ENCODE assay signal across 19 cellular contexts in the genomic region with DNA sequence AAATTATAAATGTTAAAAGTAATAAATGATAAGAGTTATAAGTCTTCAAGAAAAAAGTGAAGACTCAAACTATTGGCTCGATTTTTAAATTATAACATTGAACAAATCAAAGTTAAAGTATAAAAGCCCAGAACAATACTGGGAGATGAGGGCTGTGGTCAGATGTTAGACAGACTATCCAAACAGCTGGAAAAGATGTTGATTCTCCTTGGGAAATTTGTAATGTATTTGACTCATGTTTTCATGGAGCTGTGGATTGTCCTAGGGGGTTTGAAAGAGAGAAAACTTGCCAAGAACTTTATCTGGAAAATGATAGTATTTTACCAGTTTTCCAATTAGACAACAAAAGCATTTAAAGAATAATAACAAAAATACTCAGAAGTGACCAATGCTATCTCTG.
"Had no signal": no experiment of that assay in that cellular context is flagged by ENCODE, and none has a peak within 500 bp of the region (broad histone marks: within the 10 kb centered on the region; RNA-seq: fewer than 3 reads in every experiment).

No MANE protein-coding gene starts in this region.

- H3K36me3 ChIP-seq: gastrocnemius medialis, ovary, prostate gland, tibial artery had no signal

- H3K4me3 ChIP-seq: gastrocnemius medialis, lung, ovary, prostate gland, tibial artery had no signal

- H3K27me3 ChIP-seq: gastrocnemius medialis, ovary, tibial artery had no signal

- H3K4me1 ChIP-seq: prostate gland had no signal

- H3K9me3 ChIP-seq: gastrocnemius medialis, ovary, prostate gland, tibial artery had no signal

- H3K27ac ChIP-seq: epithelial cell of prostate, gastrocnemius medialis, ovary, prostate gland, tibial artery had no signal

- DNase-seq: activated B cell treated with CpG ODN at 0.5 μM for 24 hours; activated CD4-positive, alpha-beta T cell treated with anti-CD3 and anti-CD28 coated beads for 36 hours; activated CD4-positive, alpha-beta T cell treated with anti-CD3 and anti-CD28 coated beads, Interleukin-2, amount 50 U/mL, for 4 hours; activated naive CD4-positive, alpha-beta T cell treated with Interleukin-2 at 50 U/mL for 16 hours; activated naive CD8-positive, alpha-beta T cell treated with anti-CD3 and anti-CD28 coated beads for 36 hours; activated T-cell treated with anti-CD3 and anti-CD28 coated beads, Interleukin-2, amount 50 U/mL, for 48 hours; amniotic stem cell; cortex of kidney; gastrocnemius medialis; islet precursor cell; left colon; natural killer cell; ovary; stimulated activated CD4-positive, alpha-beta T cell treated with anti-CD3 and anti-CD28 coated beads, Interleukin-1b, Interleukin-23, amount 100 ng/mL, for 48 hours; T-helper 17 cell; tibial artery had no signal
